ENCODE assay signal across 26 cellular contexts in genomic region chr20:3109350-3110302, GRCh38. TPM values are rescaled to one million over a fixed set of nuclear protein-coding genes. Genes with fewer than 3 reads are reported as not detected.
A peak's percentile ranks its signal among the peaks of the same experiment; 100 is the strongest.
DNase-seq lines count a peak whose midpoint lies in the region; ATAC-seq, FAIRE-seq and TF ChIP-seq lines count a peak whose summit lies in the region.
"Had no signal": no experiment of that assay in that cellular context is flagged by ENCODE, and none has a peak within 500 bp of the region (broad histone marks: within the 10 kb centered on the region; RNA-seq: fewer than 3 reads in every experiment).

No MANE protein-coding gene starts in this region.

- no peak for TF ChIP-seq EP300 in HepG2 (IDR thresholded peaks at IDR 0.05; ENCODE audit: low read depth in 2 of 2, low read length in 2 of 2)
- TF ChIP-seq EP300 in HepG2 (CRISPR knock-in tag; IDR thresholded peaks at IDR 0.05; ENCODE audit: borderline replicate concordance) = no peak

- TF ChIP-seq POLR2A in HepG2 (IDR thresholded peaks at IDR 0.05; ENCODE audit: insufficient read depth in 1 of 2, low read depth in 2 of 2, low read length in 2 of 2) = no peak
- TF ChIP-seq POLR2A in right lobe of liver (IDR thresholded peaks at IDR 0.05) = no peak

- H3K9me3 ChIP-seq in HepG2 (ENCODE audit: low read length) (no peaks in the 10 kb centered on the region), right lobe of liver (no peaks in the 10 kb centered on the region), kidney (ENCODE audit: control insufficient read depth in 1 of 2, low read length in 2 of 2) (no peaks in the 10 kb centered on the region)

- no peaks in the 10 kb centered on the region for H4K20me1 ChIP-seq in HepG2 (ENCODE audit: insufficient read depth, low read length)

- WGBS in HepG2 (ENCODE audit: low lambda C conversion rate) = 95% methylated on average over 22 of the region's 23 CpGs
- WGBS in right lobe of liver (ENCODE audit: insufficient coverage, low coverage, low lambda C conversion rate, missing lambda C conversion rate) = no CpG with 5 or more reads among the region's 23 CpGs

- H3K4me2 ChIP-seq in HepG2 (ENCODE audit: low read depth, low read length) = no peak overlapping the region
- H3K4me2 ChIP-seq: KMS-11 had no signal

- POLR2A ChIA-PET in HepG2 (lab: Yijun Ruan, JAX) = interaction anchor here (0.9 kb wide), 1 partner anchor 8 kb away, joined by 3 read pairs; no protein-coding TSS in a partner anchor

- no peak overlapping the region for H3K27ac Mint-ChIP-seq in activated T-cell treated with anti-CD3 and anti-CD28 coated beads, Interleukin-2, amount 50 U/mL, for 24 hours
- H3K27ac Mint-ChIP-seq: HFFc6 had no signal

- no TSS peak for BruUV-seq in HepG2 (replicated peaks; lab: Mats Ljungman, UMichigan)

- TF ChIP-seq CTCF in HepG2 (CRISPR knock-in tag; IDR thresholded peaks at IDR 0.05) (no peak), right lobe of liver (IDR thresholded peaks at IDR 0.05) (no peak), kidney (IDR thresholded peaks at IDR 0.05; ENCODE audit: borderline replicate concordance, extremely low read depth, insufficient read depth) (no peak)

- H3K4me1 ChIP-seq in HepG2 (ENCODE audit: insufficient read depth, low read length) (peaks cover 57% of the 10 kb centered on the region), right lobe of liver (peaks cover 0 to 6% (median 3%) of the 10 kb centered on the region in 4 donors), kidney (ENCODE audit: control insufficient read depth in 1 of 2, insufficient read depth in 1 of 2, low read depth in 1 of 2, low read length in 2 of 2) (no peaks in the 10 kb centered on the region)

- H3K9me3 Mint-ChIP-seq in activated T-cell treated with anti-CD3 and anti-CD28 coated beads, Interleukin-2, amount 50 U/mL, for 24 hours = no peaks in the 10 kb centered on the region
- H3K9me3 Mint-ChIP-seq: HFFc6 had no signal

- H3K27me3 ChIP-seq in HepG2 (ENCODE audit: control insufficient read depth in 1 of 2, insufficient read depth in 2 of 2, low read length in 2 of 2) (no peaks in the 10 kb centered on the region), right lobe of liver (no peaks in the 10 kb centered on the region)

- H3K9ac ChIP-seq in HepG2 (ENCODE audit: insufficient read depth, low read depth, low read length) (no peak overlapping the region), kidney (ENCODE audit: low read length in 2 of 2) (no peak overlapping the region)
- H3K9ac ChIP-seq: KMS-11 had no signal

- CTCF ChIA-PET in HepG2 (lab: Yijun Ruan, JAX; ENCODE audit: low intra/inter-chr PET ratio, low total read pairs) = no interaction called here

- H3K4me3 Mint-ChIP-seq in activated T-cell treated with anti-CD3 and anti-CD28 coated beads, Interleukin-2, amount 50 U/mL, for 24 hours = no peak overlapping the region
- H3K4me3 Mint-ChIP-seq: HFFc6 had no signal

- intact Hi-C loops in HepG2 (cut with micrococcal nuclease; ENCODE audit: unreplicated experiment) = no loop called here
- intact Hi-C loops in right lobe of liver (cut with DNase I) = loop anchor here in 1 of 2 donors (10.0 kb wide), 1 partner anchor 65 kb away; the partner anchor contains the start of genes GNRH2 and MRPS26
- intact Hi-C loops in kidney (cut with DNase I) = loop anchor here (10.0 kb wide), 1 partner anchor 55 kb away; no protein-coding TSS in a partner anchor

- FAIRE-seq in HepG2 (lab: Jason Lieb, UNC) (no peak), kidney (lab: Jason Lieb, UNC) (no peak)
- FAIRE-seq: D721Med had no signal

- no peak overlapping the region for H3K4me3 ChIP-seq in HepG2 (replicated peaks in 1 of 3; ENCODE audit: insufficient read depth in 1 of 3, low read depth in 2 of 3, low read length in 3 of 3)
- no peak overlapping the region for H3K4me3 ChIP-seq in right lobe of liver
- H3K4me3 ChIP-seq in kidney (ENCODE audit: low read length in 2 of 2) = no peak overlapping the region

- in situ Hi-C loops in HepG2 (cut with HindIII; ENCODE audit: extremely low pct_ligation_motif_present, low pct_unique_long_range_greater_than_20kb) = loop anchor here (10.0 kb wide), 1 partner anchor 55 kb away; no protein-coding TSS in a partner anchor

- no peak for ATAC-seq in HepG2
- no peak for ATAC-seq in right lobe of liver

- H3K36me3 Mint-ChIP-seq in activated T-cell treated with anti-CD3 and anti-CD28 coated beads, Interleukin-2, amount 50 U/mL, for 24 hours (ENCODE audit: low read depth) = peaks cover 40% of the 10 kb centered on the region

- H3K27me3 Mint-ChIP-seq in activated T-cell treated with anti-CD3 and anti-CD28 coated beads, Interleukin-2, amount 50 U/mL, for 24 hours = no peaks in the 10 kb centered on the region

- no peaks in the 10 kb centered on the region for H3K79me2 ChIP-seq in HepG2 (ENCODE audit: insufficient read depth, low read length)

- H3K36me3 ChIP-seq in HepG2 (replicated peaks in 1 of 2; ENCODE audit: control insufficient read depth in 1 of 2, insufficient read depth in 2 of 2, low read length in 2 of 2) (peaks cover 0 to 12% of the 10 kb centered on the region in 2 experiments; a peak in 2 of 5 replicates), right lobe of liver (peaks cover 0 to 3% (median under 1%) of the 10 kb centered on the region in 4 donors), kidney (ENCODE audit: control insufficient read depth in 1 of 2, insufficient read depth in 2 of 2, low read length in 2 of 2) (peaks cover 7 to 9% of the 10 kb centered on the region in 2 donors)

- H3K27ac ChIP-seq in HepG2 (ENCODE audit: extremely low read length, insufficient read depth, low read length) (no peak overlapping the region), right lobe of liver (no peak overlapping the region), angular gyrus (ENCODE audit: low read depth, low read length) (peak overlapping the region; percentile 51), kidney (ENCODE audit: low read depth in 2 of 2, low read length in 2 of 2) (no peak overlapping the region)
- H3K27ac ChIP-seq: HL-60, KMS-11 had no signal

- DNase-seq in HepG2 (ENCODE audit: low spot score) (no peak), right lobe of liver (no peak), kidney (peak; percentile 61), putamen (ENCODE audit: low spot score) (peak; percentile 57), NCI-H1930 (lab: John Stamatoyannopoulos, UW) (no peak), amniotic stem cell (lab: John Stamatoyannopoulos, UW) (no peak)
- no peak for DNase-seq in activated T-cell treated with anti-CD3 and anti-CD28 coated beads, Interleukin-2, amount 50 U/mL, for 24 hours
- DNase-seq: DMS79, HFFc6, IMR-90, NCI-H1092 treated with DMSO at 0.1 percent for 48 hours, NCI-H1436 treated with DMSO at 0.1 percent for 48 hours, NCI-H2029, NCI-H345, NCI-H524 treated with DMSO at 0.1 percent for 48 hours, OCI-M1, Right ventricle myocardium superior had no signal

- H2AFZ ChIP-seq in HepG2 (ENCODE audit: low read length) = no peak overlapping the region

- H3K4me1 Mint-ChIP-seq in activated T-cell treated with anti-CD3 and anti-CD28 coated beads, Interleukin-2, amount 50 U/mL, for 24 hours (ENCODE audit: low read depth) = no peaks in the 10 kb centered on the region

- TF ChIP-seq RAD21 in HepG2 (CRISPR knock-in tag; IDR thresholded peaks at IDR 0.05) = no peak

RNA-seq across cellular contexts. Expression of gene AVP, which starts 25.1 kb away (rescaled TPM):
- total RNA-seq in HepG2 (2016; rRNA removed; fragmentation: Illumina TruSeq; extraction: Trizol) (not detected in 2 replicates), right lobe of liver (under 1 TPM in 2 of 6 experiments, not detected in 4; 0.74 to 0.93 TPM), kidney (not detected)
- total RNA-seq in HepG2 (2016; cell fraction: cytosol; rRNA removed; fragmentation: Illumina TruSeq; extraction: Trizol; ENCODE audit: low read depth) = not detected in 2 replicates
- total RNA-seq in HepG2 (2016; cell fraction: insoluble cytoplasmic fraction; rRNA removed; fragmentation: Illumina TruSeq; extraction: Trizol) = not detected in 2 replicates
- not detected in 2 replicates for total RNA-seq in HepG2 (2016; cell fraction: membrane; rRNA removed; fragmentation: Illumina TruSeq; extraction: Trizol)
- not detected in 2 replicates for total RNA-seq in HepG2 (2016; cell fraction: nucleus; rRNA removed; fragmentation: Illumina TruSeq; extraction: Trizol)
- polyA plus RNA-seq in HepG2 (2011; rRNA removed) (0.12 and 0.21 TPM in 2 replicates), kidney (ENCODE audit: insufficient read depth, low read depth, low replicate concordance) (2.1 TPM)
- 0.22 and 0.74 TPM in 2 replicates for polyA plus RNA-seq in HepG2 (2011; cell fraction: cytosol; rRNA removed)
- polyA plus RNA-seq in HepG2 (2011; cell fraction: nucleus; rRNA removed) = 0.37 and 0.38 TPM in 2 replicates
- not detected in 2 replicates for polyA plus RNA-seq in HepG2 (2012)
- polyA plus RNA-seq in HepG2 (2016; cell fraction: cytosol; fragmentation: Illumina TruSeq; extraction: Trizol; ENCODE audit: low read depth) = not detected in 2 replicates
- not detected in 2 replicates for polyA plus RNA-seq in HepG2 (2016; cell fraction: insoluble cytoplasmic fraction; fragmentation: Illumina TruSeq; extraction: Trizol; ENCODE audit: low read depth)
- polyA plus RNA-seq in HepG2 (2016; cell fraction: membrane; fragmentation: Illumina TruSeq; extraction: Trizol; ENCODE audit: low read depth) = not detected in 2 replicates
- polyA plus RNA-seq in HepG2 (2016; cell fraction: nucleus; fragmentation: Illumina TruSeq; extraction: Trizol; ENCODE audit: insufficient read depth, low read depth) = not detected in 2 replicates
- not detected in 2 replicates for polyA minus RNA-seq in HepG2 (2011; rRNA and poly(A)+ RNA removed; ENCODE audit: low replicate concordance)
- polyA minus RNA-seq in HepG2 (2011; cell fraction: cytosol; rRNA and poly(A)+ RNA removed) = not detected in 2 replicates
- not detected in 2 replicates for polyA minus RNA-seq in HepG2 (2011; cell fraction: nucleus; rRNA and poly(A)+ RNA removed)
- total RNA-seq: A172, H4, HFFc6, HT1080, IMR-90, SK-MEL-5 had no signal
- polyA plus RNA-seq: AG04450, IMR-90 had no signal

RNA-seq across cellular contexts. Expression of gene OXT, which starts 38.2 kb away (rescaled TPM):
- total RNA-seq in HepG2 (2016; rRNA removed; fragmentation: Illumina TruSeq; extraction: Trizol) (not detected in 2 replicates), right lobe of liver (10 to 100 TPM in 2 of 6 experiments, 1 to 10 TPM in 4; 1.8 to 41.2 (median 7.0) TPM), kidney (not detected)
- not detected in 2 replicates for total RNA-seq in HepG2 (2016; cell fraction: cytosol; rRNA removed; fragmentation: Illumina TruSeq; extraction: Trizol; ENCODE audit: low read depth)
- not detected in 2 replicates for total RNA-seq in HepG2 (2016; cell fraction: insoluble cytoplasmic fraction; rRNA removed; fragmentation: Illumina TruSeq; extraction: Trizol)
- total RNA-seq in HepG2 (2016; cell fraction: membrane; rRNA removed; fragmentation: Illumina TruSeq; extraction: Trizol) = not detected in 2 replicates
- total RNA-seq in HepG2 (2016; cell fraction: nucleus; rRNA removed; fragmentation: Illumina TruSeq; extraction: Trizol) = not detected in 2 replicates
- polyA plus RNA-seq in HepG2 (2011; rRNA removed) (not detected in 2 replicates), kidney (ENCODE audit: insufficient read depth, low read depth, low replicate concordance) (10.8 TPM)
- not detected in 2 replicates for polyA plus RNA-seq in HepG2 (2011; cell fraction: cytosol; rRNA removed)
- not detected in 2 replicates for polyA plus RNA-seq in HepG2 (2011; cell fraction: nucleus; rRNA removed)
- polyA plus RNA-seq in HepG2 (2012) = not detected in 2 replicates
- polyA plus RNA-seq in HepG2 (2016; cell fraction: cytosol; fragmentation: Illumina TruSeq; extraction: Trizol; ENCODE audit: low read depth) = not detected in 2 replicates
- not detected in 2 replicates for polyA plus RNA-seq in HepG2 (2016; cell fraction: insoluble cytoplasmic fraction; fragmentation: Illumina TruSeq; extraction: Trizol; ENCODE audit: low read depth)
- polyA plus RNA-seq in HepG2 (2016; cell fraction: membrane; fragmentation: Illumina TruSeq; extraction: Trizol; ENCODE audit: low read depth) = not detected in 2 replicates
- not detected in 2 replicates for polyA plus RNA-seq in HepG2 (2016; cell fraction: nucleus; fragmentation: Illumina TruSeq; extraction: Trizol; ENCODE audit: insufficient read depth, low read depth)
- not detected in 2 replicates for polyA minus RNA-seq in HepG2 (2011; rRNA and poly(A)+ RNA removed; ENCODE audit: low replicate concordance)
- not detected in 2 replicates for polyA minus RNA-seq in HepG2 (2011; cell fraction: cytosol; rRNA and poly(A)+ RNA removed)
- not detected in 2 replicates for polyA minus RNA-seq in HepG2 (2011; cell fraction: nucleus; rRNA and poly(A)+ RNA removed)
- total RNA-seq: A172, H4, HFFc6, HT1080, IMR-90, Right ventricle myocardium superior, SK-MEL-5 had no signal
- polyA plus RNA-seq: AG04450, IMR-90 had no signal

RNA-seq across cellular contexts. Expression of gene FASTKD5, which starts 50.0 kb away (rescaled TPM):
- 46.8 and 63.4 TPM in 2 replicates for total RNA-seq in HepG2 (2016; rRNA removed; fragmentation: Illumina TruSeq; extraction: Trizol)
- total RNA-seq in HepG2 (2016; cell fraction: cytosol; rRNA removed; fragmentation: Illumina TruSeq; extraction: Trizol; ENCODE audit: low read depth) = 4.3 and 4.6 TPM in 2 replicates
- total RNA-seq in HepG2 (2016; cell fraction: insoluble cytoplasmic fraction; rRNA removed; fragmentation: Illumina TruSeq; extraction: Trizol) = 45.4 and 62.9 TPM in 2 replicates
- 15.5 and 16.7 TPM in 2 replicates for total RNA-seq in HepG2 (2016; cell fraction: membrane; rRNA removed; fragmentation: Illumina TruSeq; extraction: Trizol)
- total RNA-seq in HepG2 (2016; cell fraction: nucleus; rRNA removed; fragmentation: Illumina TruSeq; extraction: Trizol) = 27.9 and 28.4 TPM in 2 replicates
- 34.4 and 36.6 TPM in 2 replicates for polyA plus RNA-seq in HepG2 (2011; rRNA removed)
- 23.0 and 32.0 TPM in 2 replicates for polyA plus RNA-seq in HepG2 (2011; cell fraction: cytosol; rRNA removed)
- polyA plus RNA-seq in HepG2 (2011; cell fraction: nucleus; rRNA removed) = 12.1 and 17.5 TPM in 2 replicates
- 23.7 and 26.2 TPM in 2 replicates for polyA plus RNA-seq in HepG2 (2012)
- polyA plus RNA-seq in HepG2 (2016; cell fraction: cytosol; fragmentation: Illumina TruSeq; extraction: Trizol; ENCODE audit: low read depth) = 2.5 TPM in 2 replicates
- polyA plus RNA-seq in HepG2 (2016; cell fraction: insoluble cytoplasmic fraction; fragmentation: Illumina TruSeq; extraction: Trizol; ENCODE audit: low read depth) = 55.4 and 56.5 TPM in 2 replicates
- 6.5 and 7.2 TPM in 2 replicates for polyA plus RNA-seq in HepG2 (2016; cell fraction: membrane; fragmentation: Illumina TruSeq; extraction: Trizol; ENCODE audit: low read depth)
- polyA plus RNA-seq in HepG2 (2016; cell fraction: nucleus; fragmentation: Illumina TruSeq; extraction: Trizol; ENCODE audit: insufficient read depth, low read depth) = 33.3 and 36.2 TPM in 2 replicates
- polyA minus RNA-seq in HepG2 (2011; rRNA and poly(A)+ RNA removed; ENCODE audit: low replicate concordance) = 24.9 and 38.7 TPM in 2 replicates
- 27.8 and 30.8 TPM in 2 replicates for polyA minus RNA-seq in HepG2 (2011; cell fraction: cytosol; rRNA and poly(A)+ RNA removed)
- 26.4 and 34.6 TPM in 2 replicates for polyA minus RNA-seq in HepG2 (2011; cell fraction: nucleus; rRNA and poly(A)+ RNA removed)
- total RNA-seq in right lobe of liver = 10 to 100 TPM; 10.3 to 18.2 (median 11.3) TPM
- total RNA-seq in kidney = 15.8 TPM
- polyA plus RNA-seq in kidney (ENCODE audit: insufficient read depth, low read depth, low replicate concordance) = 17.3 TPM

RNA-seq across cellular contexts. Expression of gene UBOX5, which starts 50.0 kb away (rescaled TPM):
- total RNA-seq in HepG2 (2016; rRNA removed; fragmentation: Illumina TruSeq; extraction: Trizol) (5.4 and 5.6 TPM in 2 replicates), right lobe of liver (1 to 10 TPM; 1.8 to 3.2 (median 2.0) TPM), kidney (7.2 TPM)
- 1.1 and 1.2 TPM in 2 replicates for total RNA-seq in HepG2 (2016; cell fraction: cytosol; rRNA removed; fragmentation: Illumina TruSeq; extraction: Trizol; ENCODE audit: low read depth)
- total RNA-seq in HepG2 (2016; cell fraction: insoluble cytoplasmic fraction; rRNA removed; fragmentation: Illumina TruSeq; extraction: Trizol) = 4.7 and 5.2 TPM in 2 replicates
- 3.0 TPM in 2 replicates for total RNA-seq in HepG2 (2016; cell fraction: membrane; rRNA removed; fragmentation: Illumina TruSeq; extraction: Trizol)
- 3.8 and 4.4 TPM in 2 replicates for total RNA-seq in HepG2 (2016; cell fraction: nucleus; rRNA removed; fragmentation: Illumina TruSeq; extraction: Trizol)
- polyA plus RNA-seq in HepG2 (2011; rRNA removed) (4.6 and 5.3 TPM in 2 replicates), kidney (ENCODE audit: insufficient read depth, low read depth, low replicate concordance) (5.6 TPM)
- 4.0 and 4.4 TPM in 2 replicates for polyA plus RNA-seq in HepG2 (2011; cell fraction: cytosol; rRNA removed)
- polyA plus RNA-seq in HepG2 (2011; cell fraction: nucleus; rRNA removed) = 6.4 and 7.0 TPM in 2 replicates
- 3.5 and 3.7 TPM in 2 replicates for polyA plus RNA-seq in HepG2 (2012)
- polyA plus RNA-seq in HepG2 (2016; cell fraction: cytosol; fragmentation: Illumina TruSeq; extraction: Trizol; ENCODE audit: low read depth) = 0.60 and 0.69 TPM in 2 replicates
- polyA plus RNA-seq in HepG2 (2016; cell fraction: insoluble cytoplasmic fraction; fragmentation: Illumina TruSeq; extraction: Trizol; ENCODE audit: low read depth) = 5.0 and 5.2 TPM in 2 replicates
- 1.2 and 1.6 TPM in 2 replicates for polyA plus RNA-seq in HepG2 (2016; cell fraction: membrane; fragmentation: Illumina TruSeq; extraction: Trizol; ENCODE audit: low read depth)
- 5.2 and 5.3 TPM in 2 replicates for polyA plus RNA-seq in HepG2 (2016; cell fraction: nucleus; fragmentation: Illumina TruSeq; extraction: Trizol; ENCODE audit: insufficient read depth, low read depth)
- 2.1 and 16.1 TPM in 2 replicates for polyA minus RNA-seq in HepG2 (2011; rRNA and poly(A)+ RNA removed; ENCODE audit: low replicate concordance)
- polyA minus RNA-seq in HepG2 (2011; cell fraction: cytosol; rRNA and poly(A)+ RNA removed) = 4.9 and 5.5 TPM in 2 replicates
- polyA minus RNA-seq in HepG2 (2011; cell fraction: nucleus; rRNA and poly(A)+ RNA removed) = 5.0 and 6.8 TPM in 2 replicates

Comparison
In these comparisons a context has a peak if more than half of its experiments do, and no peak if none do; other contexts are left out.
1. DNase-seq: peak in kidney (single experiment) and putamen (single experiment); none in HepG2 (single experiment), right lobe of liver (0 of 3), activated T-cell treated with anti-CD3 and anti-CD28 coated beads, Interleukin-2, amount 50 U/mL, for 24 hours (single experiment), NCI-H1930 (0 of 2) and amniotic stem cell (single experiment).